9 cellular contexts compared by ENCODE assay signal in the genomic region with DNA sequence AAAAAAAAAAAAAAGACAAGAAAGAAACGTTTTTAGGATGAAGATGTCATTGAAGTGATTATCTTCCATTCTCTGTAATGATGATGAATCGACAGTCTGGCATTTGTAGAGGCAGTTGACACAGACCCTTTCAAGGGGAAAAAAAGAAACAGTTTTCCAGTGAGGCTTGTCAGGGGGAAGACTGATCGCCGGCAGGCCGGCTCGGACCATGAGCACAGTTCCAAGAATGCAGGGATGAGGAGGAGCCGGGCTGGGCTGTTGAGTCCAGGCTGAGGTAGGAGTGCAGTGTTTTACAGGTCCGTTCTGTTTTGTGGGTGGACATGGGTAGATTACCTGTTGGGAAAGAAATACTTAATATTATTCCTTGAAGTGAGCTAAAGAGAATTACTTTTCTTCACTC.
DNase-seq lines count a peak whose midpoint lies in the region; TF ChIP-seq lines count a peak whose summit lies in the region.
"Had no signal": no experiment of that assay in that cellular context is flagged by ENCODE, and none has a peak within 500 bp of the region (broad histone marks: within the 10 kb centered on the region; RNA-seq: fewer than 3 reads in every experiment).

No MANE protein-coding gene starts in this region.

- intact Hi-C loops in dorsolateral prefrontal cortex (cut with DNase I) (no loop called here), vagina (cut with DNase I) (no loop called here)

- no peak overlapping the region for H3K9ac ChIP-seq in muscle layer of colon (ENCODE audit: low read length)

- no peaks in the 10 kb centered on the region for H3K27me3 Mint-ChIP-seq in activated naive CD4-positive, alpha-beta T cell treated with anti-CD3 and anti-CD28 coated beads, Interleukin-2, amount 10 ng/mL, durations not matched to agents 7 days and 5 days
- H3K27me3 Mint-ChIP-seq: natural killer cell treated with Interleukin-12 subunit alpha and Interleukin-12 subunit beta and Interleukin-15 and Interleukin-18, amount 100 ng/mL, for 72 hours had no signal

- H3K4me1 Mint-ChIP-seq in activated naive CD4-positive, alpha-beta T cell treated with anti-CD3 and anti-CD28 coated beads, Interleukin-2, amount 10 ng/mL, durations not matched to agents 7 days and 5 days, result no peaks in the 10 kb centered on the region

- H3K27ac ChIP-seq in dorsolateral prefrontal cortex (peak overlapping the region; percentile 5 to 100 (median 89)), muscle layer of colon (ENCODE audit: low read depth, low read length) (peak overlapping the region; percentile 57), vagina (peak overlapping the region; percentile 89)

- H3K27me3 ChIP-seq in dorsolateral prefrontal cortex, result no peaks in the 10 kb centered on the region
- no peaks in the 10 kb centered on the region for H3K27me3 ChIP-seq in muscle layer of colon (ENCODE audit: control insufficient read depth in 1 of 2, insufficient read depth in 2 of 2, low read length in 2 of 2)
- H3K27me3 ChIP-seq in vagina, result no peaks in the 10 kb centered on the region

- TF ChIP-seq CTCF in dorsolateral prefrontal cortex (IDR thresholded peaks at IDR 0.05 in 54 of 56, conservative IDR thresholded peaks at IDR 0.05 in 2 of 56; ENCODE audit: low read depth in 1 of 56, partially characterized antibody in 56 of 56) (peak in 1 of 56 donors; percentile 7), vagina (IDR thresholded peaks at IDR 0.05) (no peak)

- peak; percentile 11 for DNase-seq in activated naive CD4-positive, alpha-beta T cell treated with anti-CD3 and anti-CD28 coated beads, Interleukin-2, amount 10 ng/mL, durations not matched to agents 7 days and 5 days
- no peak for DNase-seq in activated naive CD4-positive, alpha-beta T cell treated with Interleukin-2 at 50 U/mL for 16 hours
- DNase-seq in dorsolateral prefrontal cortex, result no peak
- DNase-seq in vagina (ENCODE audit: extremely low spot score in 2 of 2), result no peak
- no peak for DNase-seq in stimulated activated CD4-positive, alpha-beta T cell treated with anti-CD3 and anti-CD28 coated beads, Interleukin-12 subunit alpha, Interleukin-12 subunit beta, amount 100 ng/mL, for 4 hours
- DNase-seq in stimulated activated CD4-positive, alpha-beta T cell treated with anti-CD3 and anti-CD28 coated beads, Interleukin-15, amount 100 ng/mL, for 24 hours, result no peak
- DNase-seq in T-helper 1 cell, result no peak

- no peak overlapping the region for H3K27ac Mint-ChIP-seq in activated naive CD4-positive, alpha-beta T cell treated with anti-CD3 and anti-CD28 coated beads, Interleukin-2, amount 10 ng/mL, durations not matched to agents 7 days and 5 days
- H3K27ac Mint-ChIP-seq: natural killer cell treated with Interleukin-12 subunit alpha and Interleukin-12 subunit beta and Interleukin-15 and Interleukin-18, amount 100 ng/mL, for 72 hours had no signal

- H3K4me1 ChIP-seq in muscle layer of colon (ENCODE audit: insufficient read depth, low read length), result peaks cover 40% of the 10 kb centered on the region
- peaks cover 77% of the 10 kb centered on the region for H3K4me1 ChIP-seq in vagina

- no peaks in the 10 kb centered on the region for H3K9me3 Mint-ChIP-seq in activated naive CD4-positive, alpha-beta T cell treated with anti-CD3 and anti-CD28 coated beads, Interleukin-2, amount 10 ng/mL, durations not matched to agents 7 days and 5 days
- H3K9me3 Mint-ChIP-seq: natural killer cell treated with Interleukin-12 subunit alpha and Interleukin-12 subunit beta and Interleukin-15 and Interleukin-18, amount 100 ng/mL, for 72 hours had no signal

- H3K9me3 ChIP-seq in muscle layer of colon (ENCODE audit: low read length) (no peaks in the 10 kb centered on the region), vagina (no peaks in the 10 kb centered on the region)

- H3K4me3 ChIP-seq in dorsolateral prefrontal cortex (peak overlapping the region in 19 of 59 donors; percentile 1 to 42 (median 7)), muscle layer of colon (ENCODE audit: low read depth in 1 of 2, low read length in 2 of 2) (no peak overlapping the region), vagina (no peak overlapping the region)

- no peaks in the 10 kb centered on the region for H3K36me3 ChIP-seq in muscle layer of colon (ENCODE audit: insufficient read depth, low read length)
- H3K36me3 ChIP-seq in vagina, result no peaks in the 10 kb centered on the region

- no peak overlapping the region for H3K4me3 Mint-ChIP-seq in activated naive CD4-positive, alpha-beta T cell treated with anti-CD3 and anti-CD28 coated beads, Interleukin-2, amount 10 ng/mL, durations not matched to agents 7 days and 5 days
- H3K4me3 Mint-ChIP-seq: natural killer cell treated with Interleukin-12 subunit alpha and Interleukin-12 subunit beta and Interleukin-15 and Interleukin-18, amount 100 ng/mL, for 72 hours had no signal

- no peaks in the 10 kb centered on the region for H3K36me3 Mint-ChIP-seq in activated naive CD4-positive, alpha-beta T cell treated with anti-CD3 and anti-CD28 coated beads, Interleukin-2, amount 10 ng/mL, durations not matched to agents 7 days and 5 days
- H3K36me3 Mint-ChIP-seq: natural killer cell treated with Interleukin-12 subunit alpha and Interleukin-12 subunit beta and Interleukin-15 and Interleukin-18, amount 100 ng/mL, for 72 hours had no signal

- CTCF ChIA-PET in activated naive CD4-positive, alpha-beta T cell treated with anti-CD3 and anti-CD28 coated beads, Interleukin-2, amount 10 ng/mL, durations not matched to agents 7 days and 5 days (lab: Charles Lee), result no interaction called here

- TF ChIP-seq POLR2A in vagina (IDR thresholded peaks at IDR 0.05), result no peak
